ENCODE assay signal across 15 cellular contexts in the genomic region with DNA sequence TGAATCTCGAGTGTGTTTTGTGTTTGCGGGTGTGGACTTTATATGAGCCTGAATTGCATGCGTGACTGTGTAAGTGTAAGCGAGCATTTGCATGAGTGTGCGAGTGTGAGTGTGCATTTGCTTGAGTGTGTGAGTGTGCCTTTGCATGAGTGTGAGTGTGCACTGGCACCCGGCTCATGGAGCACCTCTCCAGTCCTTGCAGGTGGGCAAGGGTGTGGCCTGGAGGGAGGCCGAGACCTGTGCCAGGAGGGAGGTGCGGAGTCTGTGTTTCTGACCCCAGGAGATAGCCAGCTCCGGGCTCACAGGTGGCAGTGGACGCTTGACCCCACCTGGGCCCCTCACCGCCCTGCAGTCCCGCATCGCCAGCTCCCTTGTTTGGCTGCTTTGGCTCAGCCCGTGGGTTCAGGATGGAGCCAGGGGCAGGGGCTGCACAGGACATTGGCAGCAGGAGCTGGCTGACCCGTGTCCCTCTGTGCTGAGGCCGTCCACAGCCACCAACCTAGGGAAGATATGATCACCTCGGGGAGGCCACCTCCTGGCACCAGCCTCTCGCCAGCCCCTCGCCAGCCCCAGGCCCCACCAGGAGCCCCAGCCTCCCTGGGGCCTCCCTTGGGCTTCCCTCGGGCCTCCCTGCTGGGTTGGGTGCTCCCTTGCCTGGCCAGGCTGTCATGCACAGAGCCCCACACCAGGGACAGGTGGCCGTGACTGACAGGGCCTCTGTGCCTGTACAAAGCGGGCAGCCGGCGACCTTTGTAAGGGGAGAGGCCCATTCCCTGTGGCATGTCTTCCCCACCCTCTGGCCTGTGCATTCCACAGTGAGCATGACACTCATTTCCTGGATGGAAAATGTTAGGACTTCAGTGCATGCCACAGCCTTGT.
DNase-seq lines count a peak whose midpoint lies in the region; ATAC-seq and TF ChIP-seq lines count a peak whose summit lies in the region.
"Had no signal": no experiment of that assay in that cellular context is flagged by ENCODE, and none has a peak within 500 bp of the region (broad histone marks: within the 10 kb centered on the region; RNA-seq: fewer than 3 reads in every experiment).

No MANE protein-coding gene starts in this region.

- intact Hi-C loops in mucosa of descending colon (cut with DNase I, micrococcal nuclease) (no loop called here), upper lobe of right lung (cut with DNase I) (no loop called here), mammary epithelial cell (cut with micrococcal nuclease) (no loop called here)

- no peaks in the 10 kb centered on the region for H4K20me1 ChIP-seq in GM23248 (ENCODE audit: insufficient read depth)
- no peaks in the 10 kb centered on the region for H4K20me1 ChIP-seq in mammary epithelial cell (ENCODE audit: insufficient read depth, low read length)

- DNase-seq in activated CD8-positive, alpha-beta memory T cell treated with anti-CD3 and anti-CD28 coated beads, Interleukin-2, amount 50 U/mL, for 48 hours, result peak; percentile 34
- DNase-seq in activated CD8-positive, alpha-beta memory T cell treated with anti-CD3 and anti-CD28 coated beads, Interleukin-2, amount 50 U/mL, for 4 hours, result no peak
- peak; percentile 28 for DNase-seq in dermis blood vessel endothelial cell
- DNase-seq in mucosa of descending colon, result peak; percentile 79 to 81 (median 80)
- peak; percentile 62 for DNase-seq in upper lobe of right lung
- no peak for DNase-seq in GM23248
- DNase-seq in mammary epithelial cell, result no peak
- no peak for DNase-seq in HAP-1 (ENCODE audit: low spot score in 2 of 2)
- DNase-seq: 8988T; activated CD8-positive, alpha-beta T cell treated with anti-CD3 and anti-CD28 coated beads for 36 hours; aorta; NCI-H146; nucleus accumbens; OCI-M1; stomach had no signal

- H3K9me2 ChIP-seq in GM23248 (ENCODE audit: insufficient read depth), result no peaks in the 10 kb centered on the region

- no peaks in the 10 kb centered on the region for H3K79me2 ChIP-seq in GM23248 (ENCODE audit: insufficient read depth)
- no peaks in the 10 kb centered on the region for H3K79me2 ChIP-seq in mammary epithelial cell (ENCODE audit: insufficient read depth, low read length)

- no peak overlapping the region for H3K9ac ChIP-seq in GM23248
- no peak overlapping the region for H3K9ac ChIP-seq in mammary epithelial cell (ENCODE audit: insufficient read depth, low read length)

- H3K4me3 ChIP-seq in mucosa of descending colon (no peak overlapping the region), upper lobe of right lung (no peak overlapping the region), GM23248 (no peak overlapping the region), mammary epithelial cell (replicated peaks in 1 of 3; ENCODE audit: insufficient read depth in 1 of 3, low read depth in 2 of 3, low read length in 3 of 3) (no peak overlapping the region), HAP-1 (no peak overlapping the region)
- H3K4me3 ChIP-seq: stomach had no signal

- H3K27me3 ChIP-seq in upper lobe of right lung (no peaks in the 10 kb centered on the region), GM23248 (replicated peaks; ENCODE audit: insufficient read depth) (peaks cover 9% of the 10 kb centered on the region), mammary epithelial cell (ENCODE audit: insufficient read depth, low read length) (no peaks in the 10 kb centered on the region), HAP-1 (ENCODE audit: low read depth) (no peaks in the 10 kb centered on the region)
- H3K27me3 ChIP-seq: stomach had no signal

- TF ChIP-seq CTCF in mucosa of descending colon (IDR thresholded peaks at IDR 0.05) (no peak), upper lobe of right lung (IDR thresholded peaks at IDR 0.05) (no peak), mammary epithelial cell (conservative IDR thresholded peaks at IDR 0.05 in 1 of 2, IDR thresholded peaks at IDR 0.05 in 1 of 2; ENCODE audit: extremely low read depth in 1 of 2, insufficient read depth in 1 of 2, low read depth in 1 of 2, low read length in 2 of 2) (no peak)

- dilution Hi-C loops in mammary epithelial cell (cut with HindIII; ENCODE audit: low sequenced_read_pairs), result no loop called here

- BruUV-seq in mammary epithelial cell (replicated peaks; lab: Mats Ljungman, UMichigan), result no TSS peak

- H3K4me1 ChIP-seq in mucosa of descending colon (ENCODE audit: low read depth), result peaks cover 5% of the 10 kb centered on the region
- H3K4me1 ChIP-seq in upper lobe of right lung, result no peaks in the 10 kb centered on the region
- peaks cover 7% of the 10 kb centered on the region for H3K4me1 ChIP-seq in GM23248 (ENCODE audit: insufficient read depth)
- H3K4me1 ChIP-seq in mammary epithelial cell (ENCODE audit: insufficient read depth, low read length), result no peaks in the 10 kb centered on the region
- H3K4me1 ChIP-seq in HAP-1, result no peaks in the 10 kb centered on the region

- 76 to 83% methylated on average over 23 to 24 of the region's 24 CpGs for WGBS in GM23248 (ENCODE audit: low coverage in 1 of 2, low lambda C conversion rate in 2 of 2, missing lambda C conversion rate in 2 of 2), 2 experiments
- WGBS in mammary epithelial cell (ENCODE audit: low coverage, missing lambda C conversion rate), result 73% methylated on average over 11 of the region's 24 CpGs

- no peak overlapping the region for H3K27ac ChIP-seq in upper lobe of right lung
- H3K27ac ChIP-seq in GM23248, result no peak overlapping the region
- H3K27ac ChIP-seq in mammary epithelial cell (ENCODE audit: insufficient read depth, low read depth, low read length), result no peak overlapping the region
- H3K27ac ChIP-seq: stomach had no signal

- no peak overlapping the region for H3K4me2 ChIP-seq in GM23248 (ENCODE audit: unreplicated experiment)
- no peak overlapping the region for H3K4me2 ChIP-seq in mammary epithelial cell (ENCODE audit: insufficient read depth, low read depth, low read length)

- H3K36me3 ChIP-seq in mucosa of descending colon (ENCODE audit: low read depth) (no peaks in the 10 kb centered on the region), upper lobe of right lung (no peaks in the 10 kb centered on the region), GM23248 (ENCODE audit: low read depth) (no peaks in the 10 kb centered on the region), mammary epithelial cell (ENCODE audit: insufficient read depth, low read length) (no peaks in the 10 kb centered on the region), HAP-1 (replicated peaks) (no peaks in the 10 kb centered on the region)
- H3K36me3 ChIP-seq: stomach had no signal

- H3F3A ChIP-seq in GM23248 (ENCODE audit: insufficient read depth), result no peaks in the 10 kb centered on the region

- in situ Hi-C loops in GM23248 (cut with MboI), result no loop called here
- in situ Hi-C loops in mammary epithelial cell (cut with MboI; ENCODE audit: low sequenced_read_pairs in 2 of 2), result no loop called here
- in situ Hi-C loops in HAP-1 (cut with MboI; ENCODE audit: low sequenced_read_pairs), result no loop called here

- H3K9me3 ChIP-seq in mucosa of descending colon, result no peaks in the 10 kb centered on the region
- no peaks in the 10 kb centered on the region for H3K9me3 ChIP-seq in upper lobe of right lung
- H3K9me3 ChIP-seq in GM23248 (ENCODE audit: low read depth), result no peaks in the 10 kb centered on the region
- peaks cover 2% of the 10 kb centered on the region for H3K9me3 ChIP-seq in mammary epithelial cell (replicated peaks; ENCODE audit: insufficient read depth, low read length)
- no peaks in the 10 kb centered on the region for H3K9me3 ChIP-seq in HAP-1
- H3K9me3 ChIP-seq: stomach had no signal

- H2AFZ ChIP-seq in GM23248, result no peak overlapping the region
- no peak overlapping the region for H2AFZ ChIP-seq in mammary epithelial cell (ENCODE audit: low read depth, low read length)

- ATAC-seq in mucosa of descending colon (peak; percentile 96), upper lobe of right lung (peak; percentile 68)
- ATAC-seq: activated CD8-positive, alpha-beta T cell treated with anti-CD3 and anti-CD28 coated beads for 36 hours had no signal

- CTCF ChIA-PET in mammary epithelial cell (lab: Charles Lee; ENCODE audit: low non-redundant PET), result no interaction called here

Comparison
In these comparisons a context has a peak if more than half of its experiments do, and no peak if none do; other contexts are left out.
1. DNase-seq: peak in activated CD8-positive, alpha-beta memory T cell treated with anti-CD3 and anti-CD28 coated beads, Interleukin-2, amount 50 U/mL, for 48 hours (single experiment), dermis blood vessel endothelial cell (single experiment), mucosa of descending colon (3 of 3) and upper lobe of right lung (single experiment); none in activated CD8-positive, alpha-beta memory T cell treated with anti-CD3 and anti-CD28 coated beads, Interleukin-2, amount 50 U/mL, for 4 hours (single experiment), GM23248 (single experiment), mammary epithelial cell (single experiment) and HAP-1 (0 of 2).